In the genomic region with DNA sequence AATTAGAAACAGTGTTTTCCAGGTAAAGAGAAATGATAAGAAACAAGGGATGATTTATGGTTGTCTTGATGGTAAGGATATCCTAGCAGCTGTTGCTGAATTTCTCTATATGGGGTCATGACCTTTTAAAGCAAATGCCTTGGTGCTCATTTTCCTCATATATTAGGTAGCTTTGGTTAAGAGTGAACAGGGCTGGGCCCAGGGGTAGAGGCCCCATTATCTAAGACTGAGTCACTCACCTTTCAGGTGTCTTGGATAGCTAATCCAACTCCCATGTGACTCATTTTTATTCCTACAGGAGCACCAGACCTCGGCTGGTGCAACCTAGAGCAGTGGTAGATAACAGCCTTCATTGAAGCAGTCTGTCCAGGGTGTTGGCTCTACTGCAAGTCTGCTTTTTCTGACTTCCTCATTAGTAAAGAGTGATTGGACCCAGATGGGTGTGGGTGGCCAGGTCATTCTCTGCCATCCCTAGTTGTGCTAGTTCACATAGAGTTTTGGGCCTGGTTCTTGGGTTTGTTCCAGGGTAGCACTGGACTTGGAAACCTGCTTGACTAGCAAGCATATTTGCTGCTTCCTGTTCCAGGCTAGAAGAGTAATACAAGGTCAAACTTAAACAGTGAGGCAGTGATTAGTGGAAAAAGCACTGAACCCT, we compare ENCODE assay signal across 8 cellular contexts. TPM values are rescaled to one million over a fixed set of nuclear protein-coding genes. Genes with fewer than 3 reads are reported as not detected.
DNase-seq lines count a peak whose midpoint lies in the region; ATAC-seq and TF ChIP-seq lines count a peak whose summit lies in the region.

No MANE protein-coding gene starts in this region.

- H3K4me1 ChIP-seq in ascending aorta (peaks cover 3 to 10% of the 10 kb centered on the region in 2 donors), thymus (ENCODE audit: control insufficient read depth, insufficient read depth, low read length) (no peaks in the 10 kb centered on the region)

- peak overlapping the region; percentile 50 to 51 for H3K27ac ChIP-seq in ascending aorta
- peak overlapping the region; percentile 8 for H3K27ac ChIP-seq in thymus (ENCODE audit: low read depth)

- H3K4me3 ChIP-seq in BJ (ENCODE audit: low read depth, low read length): no peak overlapping the region
- H3K4me3 ChIP-seq in ascending aorta: no peak overlapping the region
- no peak overlapping the region for H3K4me3 ChIP-seq in thymus (ENCODE audit: low read length)

- CTCF ChIA-PET in BJ (lab: Yijun Ruan, JAX): interaction anchor here (1.3 to 6.4 kb wide), 7 partner anchors 10 to 89 kb away, joined by 3 to 137 read pairs (median 19); a partner anchor contains a TSS

- TF ChIP-seq CTCF in BJ (IDR thresholded peaks at IDR 0.05; ENCODE audit: insufficient read depth, low read depth, low read length) (no peak), ascending aorta (IDR thresholded peaks at IDR 0.05) (no peak)

- ATAC-seq in left colon: peak; percentile 85
- no peak for ATAC-seq in HG03565 (IDR thresholded peaks at IDR 0.05; ENCODE audit: unreplicated experiment)
- no peak for ATAC-seq in HG02840 (IDR thresholded peaks at IDR 0.05; ENCODE audit: low FRiP score, unreplicated experiment)

- POLR2A ChIA-PET in BJ (lab: Charles Lee): interaction anchor here (0.6 kb wide), 1 partner anchor 38 kb away, joined by 3 read pairs; a partner anchor contains a TSS

- in situ Hi-C loops in KBM-7 (cut with MboI; ENCODE audit: low pct_unique_long_range_greater_than_20kb, low sequenced_read_pairs): no loop called here

- no peaks in the 10 kb centered on the region for H3K9me3 ChIP-seq in ascending aorta
- no peaks in the 10 kb centered on the region for H3K9me3 ChIP-seq in thymus (ENCODE audit: control insufficient read depth)

- DNase-seq in BJ (ENCODE audit: low read depth) (peak; percentile 65), KBM-7 (peak; percentile 22), ascending aorta (ENCODE audit: low spot score in 2 of 2) (peak in 1 of 2 donors; percentile 67), left colon (peak; percentile 69 to 89), D341Med (ENCODE audit: low spot score) (no peak)

- H3K36me3 ChIP-seq in BJ (ENCODE audit: control insufficient read depth, insufficient read depth, low read length) (peaks cover 16% of the 10 kb centered on the region), ascending aorta (peaks cover 54 to 60% of the 10 kb centered on the region in 2 donors), thymus (ENCODE audit: control insufficient read depth, insufficient read depth) (peaks cover 19% of the 10 kb centered on the region)

- 89% methylated on average over 1 of the region's 1 CpG for WGBS in thymus

- no peaks in the 10 kb centered on the region for H3K27me3 ChIP-seq in BJ (ENCODE audit: control insufficient read depth, insufficient read depth, low read length)
- H3K27me3 ChIP-seq in ascending aorta: no peaks in the 10 kb centered on the region
- no peaks in the 10 kb centered on the region for H3K27me3 ChIP-seq in thymus (ENCODE audit: control insufficient read depth, insufficient read depth)

- intact Hi-C loops in ascending aorta (cut with DNase I) (no loop called here), left colon (cut with DNase I, micrococcal nuclease) (no loop called here)

RNA-seq across cellular contexts. Expression of a gene that starts 37.4 kb away (rescaled TPM):
- 145 and 286 TPM in 2 replicates for polyA plus RNA-seq in BJ (2011; rRNA removed)
- polyA minus RNA-seq in BJ (2011; rRNA and poly(A)+ RNA removed): 342 and 481 TPM in 2 replicates
- 69.5 TPM for total RNA-seq in ascending aorta
- total RNA-seq in left colon: 100 to 1,000 TPM; 458 to 553 TPM
- polyA plus RNA-seq in thymus: 34.9 TPM

RNA-seq across cellular contexts. Expression of a gene that starts 47.4 kb away (rescaled TPM):
- polyA plus RNA-seq in BJ (2011; rRNA removed): not detected in 2 replicates
- polyA minus RNA-seq in BJ (2011; rRNA and poly(A)+ RNA removed): not detected in 2 replicates
- not detected for total RNA-seq in ascending aorta
- total RNA-seq in left colon: not detected
- 0.02 TPM for polyA plus RNA-seq in thymus

RNA-seq across cellular contexts. Expression of a gene that starts 57.7 kb away (rescaled TPM):
- 50.7 and 68.3 TPM in 2 replicates for polyA plus RNA-seq in BJ (2011; rRNA removed)
- 7.5 and 10.4 TPM in 2 replicates for polyA minus RNA-seq in BJ (2011; rRNA and poly(A)+ RNA removed)
- 113 TPM for total RNA-seq in ascending aorta
- 10 to 100 TPM; 64.0 to 77.4 TPM for total RNA-seq in left colon
- polyA plus RNA-seq in thymus: 198 TPM
